Comparison of ENCODE assay signal across 8 cellular contexts in genomic region chr3:52704611-52705437, GRCh38. TPM values are rescaled to one million over a fixed set of nuclear protein-coding genes. Genes with fewer than 3 reads are reported as not detected.
DNase-seq lines count a peak whose midpoint lies in the region; ATAC-seq and TF ChIP-seq lines count a peak whose summit lies in the region.

No MANE protein-coding gene starts in this region.

- peak overlapping the region; percentile 90 for H3K27ac Mint-ChIP-seq in activated CD4-positive, alpha-beta T cell treated with anti-CD3 and anti-CD28 coated beads for 36 hours

- TF ChIP-seq POLR2A in gastroesophageal sphincter (IDR thresholded peaks at IDR 0.05) = no peak
- TF ChIP-seq POLR2A in ovary (IDR thresholded peaks at IDR 0.05) = no peak

- no peaks in the 10 kb centered on the region for H3K9me3 Mint-ChIP-seq in activated CD4-positive, alpha-beta T cell treated with anti-CD3 and anti-CD28 coated beads for 36 hours (ENCODE audit: low read depth)

- H3K4me1 Mint-ChIP-seq in activated CD4-positive, alpha-beta T cell treated with anti-CD3 and anti-CD28 coated beads for 36 hours = peaks cover 28% of the 10 kb centered on the region

- peak overlapping the region; percentile 89 for H3K4me3 Mint-ChIP-seq in activated CD4-positive, alpha-beta T cell treated with anti-CD3 and anti-CD28 coated beads for 36 hours

- ATAC-seq in activated CD4-positive, alpha-beta T cell treated with anti-CD3 and anti-CD28 coated beads for 36 hours = peak; percentile 2
- peak; percentile 10 for ATAC-seq in gastroesophageal sphincter
- ATAC-seq in GM21515 (IDR thresholded peaks at IDR 0.05; ENCODE audit: unreplicated experiment) = no peak

- H3K36me3 ChIP-seq in gastroesophageal sphincter = peaks cover 0 to 28% of the 10 kb centered on the region in 2 donors
- H3K36me3 ChIP-seq in ovary = no peaks in the 10 kb centered on the region

- H3K4me1 ChIP-seq in gastroesophageal sphincter (peaks cover 4 to 57% (median 22%) of the 10 kb centered on the region in 3 donors), ovary (ENCODE audit: insufficient read depth) (peaks cover 9% of the 10 kb centered on the region)

- H3K9me3 ChIP-seq in gastroesophageal sphincter (no peaks in the 10 kb centered on the region), ovary (no peaks in the 10 kb centered on the region)

- H3K27ac ChIP-seq in gastroesophageal sphincter (peak overlapping the region; percentile 59 to 94 (median 93)), ovary (peak overlapping the region in 1 of 2 donors; percentile 84)

- H3K36me3 Mint-ChIP-seq in activated CD4-positive, alpha-beta T cell treated with anti-CD3 and anti-CD28 coated beads for 36 hours (ENCODE audit: low read depth) = peaks cover 22% of the 10 kb centered on the region

- H3K4me3 ChIP-seq in gastroesophageal sphincter = peak overlapping the region; percentile 73 to 91
- H3K4me3 ChIP-seq in ovary = peak overlapping the region; percentile 77

- POLR2A ChIA-PET in activated CD4-positive, alpha-beta T cell treated with anti-CD3 and anti-CD28 coated beads for 36 hours (lab: Charles Lee) = interaction anchor here (0.5 to 3.1 kb wide), 9 partner anchors 8 to 463 kb away, joined by 3 to 16 read pairs (median 4); partner anchors contain the start of gene PBRM1

- CTCF ChIA-PET in activated CD4-positive, alpha-beta T cell treated with anti-CD3 and anti-CD28 coated beads for 36 hours (lab: Charles Lee) = interaction anchor here (0.5 to 1.6 kb wide), 5 partner anchors 14 to 405 kb away, joined by 3 to 5 read pairs (median 3); no protein-coding TSS in a partner anchor

- no peaks in the 10 kb centered on the region for H3K27me3 ChIP-seq in gastroesophageal sphincter
- H3K27me3 ChIP-seq in ovary = no peaks in the 10 kb centered on the region

- DNase-seq in activated CD4-positive, alpha-beta T cell treated with anti-CD3 and anti-CD28 coated beads for 36 hours = peak; percentile 33
- DNase-seq in activated CD4-positive, alpha-beta T cell treated with anti-CD3 and anti-CD28 coated beads for 4 hours = no peak
- DNase-seq in HK-2 (ENCODE audit: unreplicated experiment) (peak; percentile 22), ovary (peak in 4 of 5 donors; percentile 39 to 53 (median 49)), KG1 (lab: John Stamatoyannopoulos, UW) (no peak)
- peak; percentile 40 to 44 for DNase-seq in activated T-cell treated with anti-CD3 and anti-CD28 coated beads, Interleukin-2, amount 50 U/mL, for 48 hours

- no peak for TF ChIP-seq CTCF in gastroesophageal sphincter (IDR thresholded peaks at IDR 0.05)
- TF ChIP-seq CTCF in ovary (IDR thresholded peaks at IDR 0.05) = no peak

- 0 to 3% methylated on average over 2 to 10 of the region's 22 CpGs for WGBS in gastroesophageal sphincter (ENCODE audit: low coverage in 1 of 2), 2 donors
- WGBS in ovary, 3 donors = 0 to 1% (median 1%) methylated on average over 22 of the region's 22 CpGs

- H3K27me3 Mint-ChIP-seq in activated CD4-positive, alpha-beta T cell treated with anti-CD3 and anti-CD28 coated beads for 36 hours = no peaks in the 10 kb centered on the region

- intact Hi-C loops in activated CD4-positive, alpha-beta T cell treated with anti-CD3 and anti-CD28 coated beads for 36 hours (cut with DNase I, micrococcal nuclease) = loop anchor here (1.0 to 10.0 kb wide), 8 partner anchors 35 to 1314 kb away; partner anchors contain the start of genes STIMATE (in 2 of the 2), NEK4 (in 1 of the 2), POC1A (in 1 of the 2) and RBM15B (in 1 of the 2)
- intact Hi-C loops in ovary (cut with DNase I) = loop anchor here in 1 of 4 donors (10.0 kb wide), 1 partner anchor 170 kb away; the partner anchor contains the start of genes NT5DC2 and UQCC5

- TF ChIP-seq EP300 in gastroesophageal sphincter (IDR thresholded peaks at IDR 0.05) = no peak
- no peak for TF ChIP-seq EP300 in ovary (IDR thresholded peaks at IDR 0.05)

RNA-seq across cellular contexts. Expression of gene GLT8D1, which starts 0.8 kb away (rescaled TPM):
- 10 to 100 TPM; 35.2 to 38.0 TPM for total RNA-seq in activated CD4-positive, alpha-beta T cell treated with anti-CD3 and anti-CD28 coated beads for 36 hours
- total RNA-seq in gastroesophageal sphincter (10 to 100 TPM; 36.9 to 57.7 (median 48.6) TPM), ovary (10 to 100 TPM; 42.3 to 67.8 (median 57.4) TPM)
- polyA plus RNA-seq in ovary = 10 to 100 TPM; 63.2 to 72.9 TPM

RNA-seq across cellular contexts. Expression of gene SPCS1, which starts 1.1 kb away (rescaled TPM):
- 100 to 1,000 TPM; 111 to 120 TPM for total RNA-seq in activated CD4-positive, alpha-beta T cell treated with anti-CD3 and anti-CD28 coated beads for 36 hours
- total RNA-seq in gastroesophageal sphincter = 100 to 1,000 TPM in 1 of 4 donors, 10 to 100 TPM in 3; 66.5 to 159 (median 88.2) TPM
- total RNA-seq in ovary = 100 to 1,000 TPM in 2 of 7 donors, 10 to 100 TPM in 5; 67.7 to 104 (median 80.3) TPM
- 100 to 1,000 TPM; 138 to 216 TPM for polyA plus RNA-seq in ovary

RNA-seq across cellular contexts. Expression of gene GNL3, which starts 19.0 kb away (rescaled TPM):
- total RNA-seq in activated CD4-positive, alpha-beta T cell treated with anti-CD3 and anti-CD28 coated beads for 36 hours = 100 to 1,000 TPM; 206 to 218 TPM
- total RNA-seq in gastroesophageal sphincter (10 to 100 TPM; 36.4 to 83.7 (median 51.7) TPM), ovary (10 to 100 TPM; 46.0 to 82.7 (median 62.7) TPM)
- polyA plus RNA-seq in ovary = 10 to 100 TPM; 39.6 to 41.4 TPM

RNA-seq across cellular contexts. Expression of gene PBRM1, which starts 19.1 kb away (rescaled TPM):
- total RNA-seq in activated CD4-positive, alpha-beta T cell treated with anti-CD3 and anti-CD28 coated beads for 36 hours = 10 to 100 TPM; 57.6 to 59.8 TPM
- 100 to 1,000 TPM in 1 of 4 donors, 10 to 100 TPM in 3; 73.9 to 105 (median 98.4) TPM for total RNA-seq in gastroesophageal sphincter
- 10 to 100 TPM; 63.2 to 95.7 (median 69.7) TPM for total RNA-seq in ovary
- 10 to 100 TPM; 19.8 to 30.9 TPM for polyA plus RNA-seq in ovary

Comparison
In these comparisons a context has a peak if more than half of its experiments do, and no peak if none do; other contexts are left out.
1. DNase-seq: peak in activated CD4-positive, alpha-beta T cell treated with anti-CD3 and anti-CD28 coated beads for 36 hours (single experiment), HK-2 (single experiment), activated T-cell treated with anti-CD3 and anti-CD28 coated beads, Interleukin-2, amount 50 U/mL, for 48 hours (2 of 2) and ovary (4 of 5); none in activated CD4-positive, alpha-beta T cell treated with anti-CD3 and anti-CD28 coated beads for 4 hours (0 of 2) and KG1 (single experiment).